1 cellular context compared by ENCODE assay signal in genomic region chr17:19787733-19788357, GRCh38.
TF ChIP-seq lines count a peak whose summit lies in the region.

No MANE protein-coding gene starts in this region.

TF ChIP-seq in IMR-90, 13 proteins besides CTCF, POLR2A, EP300 and RAD21:
- TF ChIP-seq RFX5 (IDR thresholded peaks at IDR 0.05; ENCODE audit: low read depth, low read length) (no peak), MAFK (IDR thresholded peaks at IDR 0.05; ENCODE audit: low read depth, low read length) (no peak), FOS (IDR thresholded peaks at IDR 0.05; ENCODE audit: low read depth, low read length) (no peak), RCOR1 (IDR thresholded peaks at IDR 0.05; ENCODE audit: insufficient replicate concordance, low read length) (no peak), CEBPB (IDR thresholded peaks at IDR 0.05; ENCODE audit: low read depth, low read length) (no peak), SMC3 (IDR thresholded peaks at IDR 0.05; ENCODE audit: low read depth, low read length) (no peak), MAZ (IDR thresholded peaks at IDR 0.05; ENCODE audit: borderline replicate concordance, low read depth, low read length) (no peak), CHD1 (IDR thresholded peaks at IDR 0.05; ENCODE audit: low read depth, low read length) (no peak), NFE2L2 (IDR thresholded peaks at IDR 0.05; ENCODE audit: low read depth, low read length) (no peak), BHLHE40 (IDR thresholded peaks at IDR 0.05; ENCODE audit: low read depth, low read length) (no peak)
TF ChIP-seq in IMR-90: peak in this region for 0.
